ENCODE assay signal across 16 cellular contexts in the genomic region with DNA sequence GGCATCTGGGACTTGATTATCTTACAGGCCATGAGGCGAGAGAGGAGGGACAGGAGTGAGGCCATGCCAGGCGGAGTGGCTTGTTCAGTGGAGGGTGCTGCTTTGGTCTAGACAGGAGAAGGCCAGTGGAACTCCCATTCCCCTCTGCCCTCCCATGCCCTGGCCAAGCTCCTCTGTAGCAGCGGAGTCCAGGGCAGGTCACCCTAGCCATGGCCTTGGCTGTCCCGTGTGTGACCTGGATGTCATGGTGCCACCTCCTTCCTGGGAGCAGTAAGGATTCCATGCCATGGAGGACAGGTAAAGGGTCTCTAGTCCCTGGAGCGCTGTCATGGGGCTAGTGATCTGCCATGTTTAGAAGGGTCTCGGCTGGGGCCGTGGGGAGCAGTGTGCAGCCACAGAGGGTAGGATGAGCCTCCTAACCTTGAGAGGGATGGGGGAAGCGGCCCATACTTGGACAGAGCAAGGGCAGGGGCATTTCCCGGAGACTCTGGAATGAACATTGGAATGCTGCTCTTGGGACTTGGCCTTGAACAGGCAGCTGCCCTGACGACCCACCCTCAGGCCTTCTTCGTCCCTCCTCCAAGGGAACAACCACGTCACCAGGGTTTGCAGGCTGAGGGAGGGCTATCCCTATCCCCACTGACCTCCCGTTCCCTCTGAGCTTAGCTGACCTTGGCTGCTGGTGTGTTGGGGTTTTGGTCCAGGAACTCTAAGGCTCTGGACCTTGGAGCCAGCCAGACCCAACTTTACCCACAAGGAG.
DNase-seq lines count a peak whose midpoint lies in the region; ATAC-seq, FAIRE-seq and TF ChIP-seq lines count a peak whose summit lies in the region.
"Had no signal": no experiment of that assay in that cellular context is flagged by ENCODE, and none has a peak within 500 bp of the region (broad histone marks: within the 10 kb centered on the region; RNA-seq: fewer than 3 reads in every experiment).

No MANE protein-coding gene starts in this region.

- H3K9ac ChIP-seq in kidney (ENCODE audit: low read length in 2 of 2), result peak overlapping the region in 1 of 2 donors; percentile 46
- H3K9ac ChIP-seq: KMS-11 had no signal

- no peaks in the 10 kb centered on the region for H3K9me2 ChIP-seq in GM23338 (ENCODE audit: insufficient read depth)

- ATAC-seq in sciatic nerve, result peak; percentile 23
- no peak for ATAC-seq in GM23338
- no peak for ATAC-seq in HG02678 (IDR thresholded peaks at IDR 0.05; ENCODE audit: unreplicated experiment)
- ATAC-seq in GM18867 (IDR thresholded peaks at IDR 0.05; ENCODE audit: unreplicated experiment), result no peak
- ATAC-seq: PC-3 had no signal

- intact Hi-C loops in Calu3 (cut with micrococcal nuclease; ENCODE audit: unreplicated experiment), result no loop called here
- intact Hi-C loops in breast epithelium (cut with DNase I; ENCODE audit: low total_unique reads), result no loop called here
- intact Hi-C loops in kidney (cut with DNase I), result no loop called here
- intact Hi-C loops in sciatic nerve (cut with DNase I), result no loop called here

- H3K27me3 Mint-ChIP-seq in Calu3 (ENCODE audit: unreplicated experiment) (no peaks in the 10 kb centered on the region), GM23338 (ENCODE audit: insufficient read depth, low read depth, poor library complexity) (peaks cover 12% of the 10 kb centered on the region)

- no peak for TF ChIP-seq POLR2A in breast epithelium (IDR thresholded peaks at IDR 0.05)

- no peak for FAIRE-seq in kidney (lab: Jason Lieb, UNC)

- H3K27ac ChIP-seq in breast epithelium, result peak overlapping the region; percentile 85 to 91
- H3K27ac ChIP-seq in kidney (ENCODE audit: low read depth in 2 of 2, low read length in 2 of 2), result peak overlapping the region; percentile 69 to 83
- H3K27ac ChIP-seq in GM23338 (ENCODE audit: low read depth), result no peak overlapping the region
- H3K27ac ChIP-seq: KMS-11 had no signal

- no TSS peak for BruUV-seq in Calu3 (replicated peaks; lab: Mats Ljungman, UMichigan)

- no peaks in the 10 kb centered on the region for H3K9me3 ChIP-seq in breast epithelium
- H3K9me3 ChIP-seq in kidney (ENCODE audit: control insufficient read depth in 1 of 2, low read length in 2 of 2), result no peaks in the 10 kb centered on the region

- no peaks in the 10 kb centered on the region for H3K9me3 Mint-ChIP-seq in Calu3 (ENCODE audit: low read depth, unreplicated experiment)
- H3K9me3 Mint-ChIP-seq in GM23338, result no peaks in the 10 kb centered on the region
- H3K9me3 Mint-ChIP-seq: immature natural killer cell had no signal

- H3K79me2 ChIP-seq in GM23338 (replicated peaks; ENCODE audit: insufficient read depth), result peaks cover 23% of the 10 kb centered on the region

- H3K4me3 ChIP-seq in breast epithelium (no peak overlapping the region), kidney (ENCODE audit: low read length in 2 of 2) (no peak overlapping the region), GM23338 (no peak overlapping the region)

- H2AFZ ChIP-seq in GM23338, result no peak overlapping the region

- CTCF ChIA-PET in Calu3 (lab: Charles Lee), result interaction anchor here (1.5 to 1.6 kb wide), 2 partner anchors 11 to 65 kb away, joined by 3 to 5 read pairs; no protein-coding TSS in a partner anchor

- H3K27me3 ChIP-seq in breast epithelium, result no peaks in the 10 kb centered on the region
- no peaks in the 10 kb centered on the region for H3K27me3 ChIP-seq in GM23338 (ENCODE audit: insufficient read depth)

- no peaks in the 10 kb centered on the region for H4K20me1 ChIP-seq in GM23338 (replicated peaks; ENCODE audit: insufficient read depth)

- TF ChIP-seq CTCF in Calu3 (IDR thresholded peaks at IDR 0.05; ENCODE audit: unreplicated experiment) (no peak), breast epithelium (IDR thresholded peaks at IDR 0.05) (no peak), kidney (IDR thresholded peaks at IDR 0.05; ENCODE audit: borderline replicate concordance, extremely low read depth, insufficient read depth) (no peak), GM23338 (conservative IDR thresholded peaks at IDR 0.05; ENCODE audit: low read depth in 2 of 2) (no peak)

- H3F3A ChIP-seq in GM23338 (replicated peaks; ENCODE audit: low read depth), result no peaks in the 10 kb centered on the region

- no peaks in the 10 kb centered on the region for H3K36me3 ChIP-seq in breast epithelium
- no peaks in the 10 kb centered on the region for H3K36me3 ChIP-seq in kidney (ENCODE audit: control insufficient read depth in 1 of 2, insufficient read depth in 2 of 2, low read length in 2 of 2)
- no peaks in the 10 kb centered on the region for H3K36me3 ChIP-seq in GM23338 (ENCODE audit: insufficient read depth)

- H3K27ac Mint-ChIP-seq in Calu3 (ENCODE audit: unreplicated experiment) (peak overlapping the region; percentile 46), GM23338 (no peak overlapping the region; the same call in 1 of the 2 replicates)

- peaks cover 27 to 63% of the 10 kb centered on the region in 2 donors for H3K4me1 ChIP-seq in breast epithelium
- H3K4me1 ChIP-seq in kidney (ENCODE audit: control insufficient read depth in 1 of 2, insufficient read depth in 1 of 2, low read depth in 1 of 2, low read length in 2 of 2), result peaks cover 71 to 76% of the 10 kb centered on the region in 2 donors
- H3K4me1 ChIP-seq in GM23338 (ENCODE audit: insufficient read depth), result no peaks in the 10 kb centered on the region

- H3K36me3 Mint-ChIP-seq in Calu3 (ENCODE audit: insufficient read depth, unreplicated experiment) (peaks cover 19% of the 10 kb centered on the region), GM23338 (ENCODE audit: low read depth) (no peaks in the 10 kb centered on the region; the same call in 2 of the 3 replicates)

- H3K4me3 Mint-ChIP-seq in Calu3 (ENCODE audit: low read depth, unreplicated experiment) (peak overlapping the region; percentile 10), GM23338 (no peak overlapping the region)
- H3K4me3 Mint-ChIP-seq: immature natural killer cell had no signal

- H3K4me2 ChIP-seq in GM23338, result no peak overlapping the region
- H3K4me2 ChIP-seq: KMS-11 had no signal

- no peak for DNase-seq in Calu3
- peak in 1 of 2 donors; percentile 66 for DNase-seq in breast epithelium (ENCODE audit: low spot score in 2 of 2)
- peak; percentile 88 for DNase-seq in kidney
- DNase-seq in sciatic nerve (ENCODE audit: low spot score), result no peak
- DNase-seq in GM23338 (ENCODE audit: low spot score), result no peak
- DNase-seq in NCI-H1694 treated with DMSO at 0.1 percent for 48 hours (lab: John Stamatoyannopoulos, UW), result no peak
- DNase-seq: activated CD8-positive, alpha-beta memory T cell treated with anti-CD3 and anti-CD28 coated beads for 24 hours; effector memory CD4-positive, alpha-beta T cell; immature natural killer cell; NCI-H1436; NCI-H510A; PC-3; stimulated activated CD8-positive, alpha-beta memory T cell treated with anti-CD3 and anti-CD28 coated beads, Interleukin-4, amount 100 ng/mL, for 48 hours had no signal

- H3K4me1 Mint-ChIP-seq in Calu3 (ENCODE audit: low read depth, unreplicated experiment) (peaks cover 31% of the 10 kb centered on the region), GM23338 (peaks cover 8% of the 10 kb centered on the region; the same call in 2 of the 3 replicates)
